Comparison of ENCODE assay signal across 20 cellular contexts in the genomic region with DNA sequence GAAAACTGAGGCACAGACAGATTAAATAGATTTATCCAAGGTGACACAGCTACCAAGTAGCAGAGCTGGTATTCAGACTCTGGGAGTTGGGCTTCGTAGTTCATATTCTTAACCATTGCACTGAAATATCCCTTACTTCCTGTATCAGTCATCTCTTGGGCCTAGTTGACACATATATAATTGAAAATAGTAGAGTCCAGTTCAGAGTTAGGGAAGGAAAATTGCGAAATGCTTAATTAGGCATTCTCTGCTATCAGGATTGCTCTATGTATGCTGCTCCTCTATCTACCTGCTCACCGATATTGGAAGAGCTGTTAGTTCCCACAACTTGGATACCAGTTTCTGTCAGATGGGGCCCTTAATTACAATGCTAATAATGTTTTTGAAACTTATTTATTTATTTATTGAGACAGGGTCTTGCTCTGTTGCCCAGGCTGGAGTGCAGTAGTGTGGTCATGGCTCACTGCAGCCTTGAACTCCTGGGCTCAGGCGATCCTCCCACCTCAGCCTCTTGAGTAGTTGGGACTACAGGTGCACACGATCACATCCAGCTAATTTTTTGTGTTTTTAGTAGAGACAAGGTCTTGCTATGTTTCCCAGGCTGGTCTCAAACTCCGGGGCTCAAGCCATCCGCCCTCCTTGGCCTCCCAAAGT. TPM values are rescaled to one million over a fixed set of nuclear protein-coding genes. Genes with fewer than 3 reads are reported as not detected.
DNase-seq lines count a peak whose midpoint lies in the region; ATAC-seq, FAIRE-seq and TF ChIP-seq lines count a peak whose summit lies in the region.
"Had no signal": no experiment of that assay in that cellular context is flagged by ENCODE, and none has a peak within 500 bp of the region (broad histone marks: within the 10 kb centered on the region; RNA-seq: fewer than 3 reads in every experiment).

No MANE protein-coding gene starts in this region.

- POLR2A ChIA-PET in HepG2 (lab: Yijun Ruan, JAX) (no interaction called here), WTC11 (lab: Charles Lee) (no interaction called here)

- intact Hi-C loops in HepG2 (cut with micrococcal nuclease; ENCODE audit: unreplicated experiment) (no loop called here), right lobe of liver (cut with DNase I) (no loop called here), left ventricle myocardium inferior (cut with micrococcal nuclease) (no loop called here)

- ATAC-seq in HepG2 = no peak
- no peak for ATAC-seq in right lobe of liver
- no peak for ATAC-seq in WTC11
- ATAC-seq in activated naive CD4-positive, alpha-beta T cell treated with anti-CD3 and anti-CD28 coated beads, Interleukin-2, amount 50 U/mL, for 72 hours = no peak

- in situ Hi-C loops in HepG2 (cut with HindIII; ENCODE audit: extremely low pct_ligation_motif_present, low pct_unique_long_range_greater_than_20kb) = no loop called here

- no peak for TF ChIP-seq POLR2A in HepG2 (IDR thresholded peaks at IDR 0.05; ENCODE audit: insufficient read depth in 1 of 2, low read depth in 2 of 2, low read length in 2 of 2)
- no peak for TF ChIP-seq POLR2A in right lobe of liver (IDR thresholded peaks at IDR 0.05)

- H3K27me3 ChIP-seq in HepG2 (ENCODE audit: control insufficient read depth in 1 of 2, insufficient read depth in 2 of 2, low read length in 2 of 2) (no peaks in the 10 kb centered on the region), right lobe of liver (no peaks in the 10 kb centered on the region), left ventricle myocardium inferior (ENCODE audit: low read depth) (no peaks in the 10 kb centered on the region)

- no peaks in the 10 kb centered on the region for H3K9me3 Mint-ChIP-seq in WTC11
- no peaks in the 10 kb centered on the region for H3K9me3 Mint-ChIP-seq in activated naive CD4-positive, alpha-beta T cell treated with anti-CD3 and anti-CD28 coated beads, Interleukin-2, amount 50 U/mL, for 72 hours
- H3K9me3 Mint-ChIP-seq: HFFc6 had no signal

- H3K4me2 ChIP-seq in HepG2 (ENCODE audit: low read depth, low read length) = no peak overlapping the region

- no peak overlapping the region for H3K27ac ChIP-seq in HepG2 (ENCODE audit: extremely low read length, insufficient read depth, low read length)
- no peak overlapping the region for H3K27ac ChIP-seq in right lobe of liver
- H3K27ac ChIP-seq in left ventricle myocardium inferior (replicated peaks) = no peak overlapping the region
- H3K27ac ChIP-seq: C4-2B, HL-60 had no signal

- WGBS in HepG2 (ENCODE audit: low lambda C conversion rate) = 97% methylated on average over 7 of the region's 7 CpGs
- 93% methylated on average over 5 of the region's 7 CpGs for WGBS in right lobe of liver (ENCODE audit: insufficient coverage, low coverage, low lambda C conversion rate, missing lambda C conversion rate)

- H3K4me1 Mint-ChIP-seq in WTC11 = no peaks in the 10 kb centered on the region

- H3K36me3 ChIP-seq in HepG2 (replicated peaks in 1 of 2; ENCODE audit: control insufficient read depth in 1 of 2, insufficient read depth in 2 of 2, low read length in 2 of 2) (peaks cover 3 to 13% of the 10 kb centered on the region in 2 experiments; a peak in 4 of 5 replicates), right lobe of liver (peaks cover 5 to 30% (median 14%) of the 10 kb centered on the region in 4 donors), left ventricle myocardium inferior (peaks cover 54% of the 10 kb centered on the region)

- H3K9ac ChIP-seq in HepG2 (ENCODE audit: insufficient read depth, low read depth, low read length) = no peak overlapping the region

- no peak overlapping the region for H2AFZ ChIP-seq in HepG2 (ENCODE audit: low read length)

- CTCF ChIA-PET in HepG2 (lab: Yijun Ruan, JAX; ENCODE audit: low intra/inter-chr PET ratio, low total read pairs) = no interaction called here
- CTCF ChIA-PET in WTC11 (lab: Charles Lee) = no interaction called here

- TF ChIP-seq CTCF in HepG2 (CRISPR knock-in tag; IDR thresholded peaks at IDR 0.05) (no peak), right lobe of liver (IDR thresholded peaks at IDR 0.05) (no peak), WTC11 (IDR thresholded peaks at IDR 0.05) (no peak), left ventricle myocardium inferior (IDR thresholded peaks at IDR 0.05; ENCODE audit: borderline replicate concordance) (no peak)

- BruUV-seq in HepG2 (replicated peaks; lab: Mats Ljungman, UMichigan) = TSS peak; percentile 3

- peaks cover 6% of the 10 kb centered on the region for H3K79me2 ChIP-seq in HepG2 (ENCODE audit: insufficient read depth, low read length)

- no peak for TF ChIP-seq RAD21 in HepG2 (CRISPR knock-in tag; IDR thresholded peaks at IDR 0.05)

- no peak overlapping the region for H3K4me3 Mint-ChIP-seq in WTC11
- H3K4me3 Mint-ChIP-seq: HFFc6 had no signal

- H3K9me3 ChIP-seq in HepG2 (ENCODE audit: low read length) = no peaks in the 10 kb centered on the region
- no peaks in the 10 kb centered on the region for H3K9me3 ChIP-seq in right lobe of liver
- no peaks in the 10 kb centered on the region for H3K9me3 ChIP-seq in left ventricle myocardium inferior (replicated peaks)

- H3K4me1 ChIP-seq in HepG2 (ENCODE audit: insufficient read depth, low read length) (no peaks in the 10 kb centered on the region), right lobe of liver (no peaks in the 10 kb centered on the region), left ventricle myocardium inferior (peaks cover 22% of the 10 kb centered on the region)

- FAIRE-seq in HepG2 (lab: Jason Lieb, UNC) = no peak
- FAIRE-seq: A204.1 had no signal

- H3K27me3 Mint-ChIP-seq in WTC11 (ENCODE audit: low read depth) = no peaks in the 10 kb centered on the region

- DNase-seq in HepG2 (ENCODE audit: low spot score) (no peak), right lobe of liver (no peak), NOMO-1 (lab: John Stamatoyannopoulos, UW; ENCODE audit: unreplicated experiment in 2 of 2) (peak; percentile 31 to 69), WTC11 (ENCODE audit: low spot score) (no peak), left ventricle myocardium inferior (no peak), iPS-NIHi11 (ENCODE audit: low spot score) (no peak)
- no peak for DNase-seq in activated naive CD4-positive, alpha-beta T cell treated with anti-CD3 and anti-CD28 coated beads, Interleukin-2, amount 50 U/mL, for 72 hours (ENCODE audit: low spot score in 2 of 2)
- DNase-seq: H7, HFFc6, NCI-H1105, NCI-H146, NCI-H2029, NCI-H226, NCI-H510A treated with DMSO at 0.1 percent for 48 hours, NCI-H748 treated with DMSO at 0.1 percent for 48 hours, Right ventricle myocardium superior had no signal

- no peaks in the 10 kb centered on the region for H4K20me1 ChIP-seq in HepG2 (ENCODE audit: insufficient read depth, low read length)

- H3K27ac Mint-ChIP-seq in WTC11 = peak overlapping the region; percentile 36; the same call in 1 of the 2 replicates
- H3K27ac Mint-ChIP-seq in activated naive CD4-positive, alpha-beta T cell treated with anti-CD3 and anti-CD28 coated beads, Interleukin-2, amount 50 U/mL, for 72 hours = no peak overlapping the region
- H3K27ac Mint-ChIP-seq: HFFc6 had no signal

- TF ChIP-seq EP300 in HepG2 (IDR thresholded peaks at IDR 0.05; ENCODE audit: low read depth in 2 of 2, low read length in 2 of 2) (no peak), HepG2 (CRISPR knock-in tag; IDR thresholded peaks at IDR 0.05; ENCODE audit: borderline replicate concordance) (no peak)

- H3K36me3 Mint-ChIP-seq in WTC11 = peaks cover 30% of the 10 kb centered on the region
- peaks cover 0 to 13% of the 10 kb centered on the region in 2 donors for H3K36me3 Mint-ChIP-seq in activated naive CD4-positive, alpha-beta T cell treated with anti-CD3 and anti-CD28 coated beads, Interleukin-2, amount 50 U/mL, for 72 hours

- H3K4me3 ChIP-seq in HepG2 (replicated peaks in 1 of 3; ENCODE audit: insufficient read depth in 1 of 3, low read depth in 2 of 3, low read length in 3 of 3) (no peak overlapping the region), right lobe of liver (no peak overlapping the region), left ventricle myocardium inferior (no peak overlapping the region)
- H3K4me3 ChIP-seq: SK-N-MC had no signal

RNA-seq across cellular contexts. Expression of a gene that starts 8.2 kb away (rescaled TPM):
- total RNA-seq in HepG2 (2016; rRNA removed; fragmentation: Illumina TruSeq; extraction: Trizol) (9.6 and 16.8 TPM in 2 replicates), right lobe of liver (10 to 100 TPM; 13.0 to 24.6 (median 17.7) TPM), WTC11 (2021) (28.3 to 35.9 TPM (median 30.6 TPM) in 3 replicates), left ventricle myocardium inferior (48.3 TPM)
- total RNA-seq in HepG2 (2016; cell fraction: cytosol; rRNA removed; fragmentation: Illumina TruSeq; extraction: Trizol; ENCODE audit: low read depth) = 11.1 and 13.3 TPM in 2 replicates
- total RNA-seq in HepG2 (2016; cell fraction: insoluble cytoplasmic fraction; rRNA removed; fragmentation: Illumina TruSeq; extraction: Trizol) = 12.4 and 14.9 TPM in 2 replicates
- 12.8 and 13.2 TPM in 2 replicates for total RNA-seq in HepG2 (2016; cell fraction: membrane; rRNA removed; fragmentation: Illumina TruSeq; extraction: Trizol)
- total RNA-seq in HepG2 (2016; cell fraction: nucleus; rRNA removed; fragmentation: Illumina TruSeq; extraction: Trizol) = 37.0 and 37.3 TPM in 2 replicates
- polyA plus RNA-seq in HepG2 (2011; rRNA removed) = 31.6 and 34.3 TPM in 2 replicates
- polyA plus RNA-seq in HepG2 (2011; cell fraction: cytosol; rRNA removed) = 13.2 and 15.9 TPM in 2 replicates
- polyA plus RNA-seq in HepG2 (2011; cell fraction: nucleus; rRNA removed) = 49.0 and 54.1 TPM in 2 replicates
- polyA plus RNA-seq in HepG2 (2012) = 24.5 and 27.6 TPM in 2 replicates
- polyA plus RNA-seq in HepG2 (2016; cell fraction: cytosol; fragmentation: Illumina TruSeq; extraction: Trizol; ENCODE audit: low read depth) = 8.8 and 10.5 TPM in 2 replicates
- 15.7 and 15.9 TPM in 2 replicates for polyA plus RNA-seq in HepG2 (2016; cell fraction: insoluble cytoplasmic fraction; fragmentation: Illumina TruSeq; extraction: Trizol; ENCODE audit: low read depth)
- 11.1 and 11.7 TPM in 2 replicates for polyA plus RNA-seq in HepG2 (2016; cell fraction: membrane; fragmentation: Illumina TruSeq; extraction: Trizol; ENCODE audit: low read depth)
- 58.1 and 59.2 TPM in 2 replicates for polyA plus RNA-seq in HepG2 (2016; cell fraction: nucleus; fragmentation: Illumina TruSeq; extraction: Trizol; ENCODE audit: insufficient read depth, low read depth)
- 35.3 and 54.6 TPM in 2 replicates for polyA minus RNA-seq in HepG2 (2011; rRNA and poly(A)+ RNA removed; ENCODE audit: low replicate concordance)
- 16.8 and 20.4 TPM in 2 replicates for polyA minus RNA-seq in HepG2 (2011; cell fraction: cytosol; rRNA and poly(A)+ RNA removed)
- 161 and 193 TPM in 2 replicates for polyA minus RNA-seq in HepG2 (2011; cell fraction: nucleus; rRNA and poly(A)+ RNA removed)
- 10 to 100 TPM; 42.9 to 62.1 TPM for total RNA-seq in activated naive CD4-positive, alpha-beta T cell treated with anti-CD3 and anti-CD28 coated beads, Interleukin-2, amount 50 U/mL, for 72 hours

RNA-seq across cellular contexts. Expression of a gene that starts 59.3 kb away (rescaled TPM):
- total RNA-seq in HepG2 (2016; rRNA removed; fragmentation: Illumina TruSeq; extraction: Trizol) = 0.25 and 0.27 TPM in 2 replicates
- 0.09 and 0.30 TPM in 2 replicates for total RNA-seq in HepG2 (2016; cell fraction: cytosol; rRNA removed; fragmentation: Illumina TruSeq; extraction: Trizol; ENCODE audit: low read depth)
- total RNA-seq in HepG2 (2016; cell fraction: insoluble cytoplasmic fraction; rRNA removed; fragmentation: Illumina TruSeq; extraction: Trizol) = 0.33 and 0.37 TPM in 2 replicates
- 0.10 and 0.25 TPM in 2 replicates for total RNA-seq in HepG2 (2016; cell fraction: membrane; rRNA removed; fragmentation: Illumina TruSeq; extraction: Trizol)
- total RNA-seq in HepG2 (2016; cell fraction: nucleus; rRNA removed; fragmentation: Illumina TruSeq; extraction: Trizol) = 0.66 and 0.84 TPM in 2 replicates
- 1.6 and 1.7 TPM in 2 replicates for polyA plus RNA-seq in HepG2 (2011; rRNA removed)
- polyA plus RNA-seq in HepG2 (2011; cell fraction: cytosol; rRNA removed) = 0.47 and 0.65 TPM in 2 replicates
- 3.8 and 4.0 TPM in 2 replicates for polyA plus RNA-seq in HepG2 (2011; cell fraction: nucleus; rRNA removed)
- 0.69 and 0.94 TPM in 2 replicates for polyA plus RNA-seq in HepG2 (2012)
- 0.03 and 0.06 TPM in 2 replicates for polyA plus RNA-seq in HepG2 (2016; cell fraction: cytosol; fragmentation: Illumina TruSeq; extraction: Trizol; ENCODE audit: low read depth)
- polyA plus RNA-seq in HepG2 (2016; cell fraction: insoluble cytoplasmic fraction; fragmentation: Illumina TruSeq; extraction: Trizol; ENCODE audit: low read depth) = 0.15 and 0.32 TPM in 2 replicates
- polyA plus RNA-seq in HepG2 (2016; cell fraction: membrane; fragmentation: Illumina TruSeq; extraction: Trizol; ENCODE audit: low read depth) = not detected in 2 replicates
- polyA plus RNA-seq in HepG2 (2016; cell fraction: nucleus; fragmentation: Illumina TruSeq; extraction: Trizol; ENCODE audit: insufficient read depth, low read depth) = 1.0 and 1.7 TPM in 2 replicates
- 1.4 and 14.9 TPM in 2 replicates for polyA minus RNA-seq in HepG2 (2011; rRNA and poly(A)+ RNA removed; ENCODE audit: low replicate concordance)
- 0.26 and 0.30 TPM in 2 replicates for polyA minus RNA-seq in HepG2 (2011; cell fraction: cytosol; rRNA and poly(A)+ RNA removed)
- polyA minus RNA-seq in HepG2 (2011; cell fraction: nucleus; rRNA and poly(A)+ RNA removed) = 2.6 and 5.9 TPM in 2 replicates
- total RNA-seq in right lobe of liver = 1 to 10 TPM in 5 of 6 experiments, under 1 TPM in 1; 0.59 to 3.6 (median 1.6) TPM
- 22.2 to 25.8 TPM (median 25.5 TPM) in 3 replicates for total RNA-seq in WTC11 (2021)
- 10 to 100 TPM; 33.3 to 54.9 TPM for total RNA-seq in activated naive CD4-positive, alpha-beta T cell treated with anti-CD3 and anti-CD28 coated beads, Interleukin-2, amount 50 U/mL, for 72 hours
- 1.5 TPM for total RNA-seq in left ventricle myocardium inferior

Comparison
In these comparisons a context has a peak if more than half of its experiments do, and no peak if none do; other contexts are left out.
1. DNase-seq: peak in NOMO-1 (2 of 2); none in HepG2 (single experiment), right lobe of liver (0 of 3), WTC11 (single experiment), activated naive CD4-positive, alpha-beta T cell treated with anti-CD3 and anti-CD28 coated beads, Interleukin-2, amount 50 U/mL, for 72 hours (0 of 2), left ventricle myocardium inferior (single experiment) and iPS-NIHi11 (single experiment).